30 cellular contexts compared by ENCODE assay signal in genomic region chr6:170442596-170442995, GRCh38.
"Had no signal": no experiment of that assay in that cellular context is flagged by ENCODE, and none has a peak within 500 bp of the region (broad histone marks: within the 10 kb centered on the region; RNA-seq: fewer than 3 reads in every experiment).

No MANE protein-coding gene starts in this region.

- H3K36me3 ChIP-seq: heart left ventricle, left lung, lower lobe of right lung, suprapubic skin, thoracic aorta, tibial artery, vagina had no signal

- H3K9me3 Mint-ChIP-seq: mesothelial cell of epicardium; naive B cell; nephron; neural crest cell; stimulated activated naive B cell treated with anti-CD40 and anti-IgM and Interleukin-4, amounts not matched to agents 10 μg/mL and 1 μg/mL and 100 μg/mL, for 72 hours; stimulated activated naive CD8-positive, alpha-beta T cell treated with anti-CD3 and anti-CD28 coated beads, Interleukin-15, Interleukin-2, amounts not matched to agents 100 ng/mL and 50 ng/mL, for 24 hours had no signal

- DNase-seq: glutamatergic neuron; hypothalamus; kidney; left colon; left lung; lower lobe of right lung; mammary epithelial cell; mesenchymal stem cell; naive B cell; nucleus accumbens; right cardiac atrium; stimulated activated CD4-positive, alpha-beta T cell treated with anti-CD3 and anti-CD28 coated beads, Interleukin-12 subunit alpha, Interleukin-12 subunit beta, amount 100 ng/mL, for 4 hours; stimulated activated CD4-positive, alpha-beta T cell treated with anti-CD3 and anti-CD28 coated beads, Interleukin-15, amount 100 ng/mL, for 24 hours; stimulated activated CD4-positive, alpha-beta T cell treated with anti-CD3 and anti-CD28 coated beads, Interleukin-2, amount 100 ng/mL, for 24 hours; stimulated activated CD4-positive, alpha-beta T cell treated with anti-CD3 and anti-CD28 coated beads, Interleukin-4, amount 100 ng/mL, for 1 hour; stimulated activated naive B cell treated with anti-CD40 and anti-IgM and Interleukin-4, amounts not matched to agents 10 μg/mL and 1 μg/mL and 100 μg/mL, for 72 hours; tibial artery; trophoblast cell had no signal

- ATAC-seq: heart left ventricle; left colon; left lung; lower lobe of right lung; right cardiac atrium; sciatic nerve; stimulated activated naive B cell treated with anti-CD40 and anti-IgM and Interleukin-4, amounts not matched to agents 10 μg/mL and 1 μg/mL and 100 μg/mL, for 72 hours had no signal

- H3K4me3 ChIP-seq: heart left ventricle, left lung, lower lobe of right lung, skin epidermis, suprapubic skin, thoracic aorta, tibial artery, vagina had no signal

- H3K27me3 ChIP-seq: heart left ventricle, left lung, tibial artery, vagina had no signal

- H3K9me3 ChIP-seq: heart left ventricle, left lung, lower lobe of right lung, suprapubic skin, thoracic aorta, tibial artery, vagina had no signal

- H3K27ac Mint-ChIP-seq: mesothelial cell of epicardium; nephron; progenitor cell of endocrine pancreas; stimulated activated naive B cell treated with anti-CD40 and anti-IgM and Interleukin-4, amounts not matched to agents 10 μg/mL and 1 μg/mL and 100 μg/mL, for 72 hours; stimulated activated naive CD8-positive, alpha-beta T cell treated with anti-CD3 and anti-CD28 coated beads, Interleukin-15, Interleukin-2, amounts not matched to agents 100 ng/mL and 50 ng/mL, for 24 hours had no signal

- H3K4me3 Mint-ChIP-seq: mesothelial cell of epicardium; naive B cell; nephron; neural crest cell; stimulated activated naive CD8-positive, alpha-beta T cell treated with anti-CD3 and anti-CD28 coated beads, Interleukin-15, Interleukin-2, amounts not matched to agents 100 ng/mL and 50 ng/mL, for 24 hours had no signal

- H3K27ac ChIP-seq: heart left ventricle, left lung, lower lobe of right lung, parathyroid adenoma, skin epidermis, suprapubic skin, thoracic aorta, tibial artery had no signal

- H3K36me3 Mint-ChIP-seq: mesothelial cell of epicardium; naive B cell; stimulated activated naive B cell treated with anti-CD40 and anti-IgM and Interleukin-4, amounts not matched to agents 10 μg/mL and 1 μg/mL and 100 μg/mL, for 72 hours had no signal
